17 cellular contexts compared by ENCODE assay signal in the genomic region with DNA sequence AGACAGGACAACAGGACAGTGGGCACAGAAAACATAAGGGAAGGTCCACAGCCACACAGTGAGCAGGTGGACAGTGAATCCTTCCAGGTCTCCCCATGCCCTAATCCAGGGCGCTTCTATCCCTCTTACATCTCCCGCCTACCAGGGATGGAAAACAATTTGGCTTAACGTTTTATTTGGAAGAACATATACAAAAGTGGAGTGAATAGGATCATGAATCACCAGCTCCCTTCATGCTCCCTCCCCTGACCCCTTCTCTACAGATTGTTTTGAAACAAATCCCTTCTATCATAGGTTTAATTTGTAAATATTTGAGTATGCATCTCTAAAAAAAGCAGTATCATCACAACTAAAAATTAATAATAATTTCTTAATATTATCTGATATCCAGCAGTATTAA. TPM values are rescaled to one million over a fixed set of nuclear protein-coding genes. Genes with fewer than 3 reads are reported as not detected.
DNase-seq lines count a peak whose midpoint lies in the region; ATAC-seq, FAIRE-seq and TF ChIP-seq lines count a peak whose summit lies in the region.
"Had no signal": no experiment of that assay in that cellular context is flagged by ENCODE, and none has a peak within 500 bp of the region (broad histone marks: within the 10 kb centered on the region; RNA-seq: fewer than 3 reads in every experiment).

No MANE protein-coding gene starts in this region.

- H4K20me1 ChIP-seq in HepG2 (ENCODE audit: insufficient read depth, low read length) (no peaks in the 10 kb centered on the region), hepatocyte (ENCODE audit: insufficient read depth, poor library complexity, severe bottlenecking) (no peaks in the 10 kb centered on the region)

- H3K27ac ChIP-seq in HepG2 (ENCODE audit: extremely low read length, insufficient read depth, low read length) (no peak overlapping the region), right lobe of liver (no peak overlapping the region), hepatocyte (peak overlapping the region; percentile 33), vagina (peak overlapping the region; percentile 45), right atrium auricular region (no peak overlapping the region)
- H3K27ac ChIP-seq: suprapubic skin had no signal

- TF ChIP-seq POLR2A in HepG2 (IDR thresholded peaks at IDR 0.05; ENCODE audit: insufficient read depth in 1 of 2, low read depth in 2 of 2, low read length in 2 of 2) (no peak), right lobe of liver (IDR thresholded peaks at IDR 0.05) (no peak), vagina (IDR thresholded peaks at IDR 0.05) (no peak), GM18505 (IDR thresholded peaks at IDR 0.05; ENCODE audit: borderline replicate concordance, extremely low read depth, insufficient read depth, insufficient read length) (no peak)

- H3K9me2 ChIP-seq in hepatocyte (replicated peaks; ENCODE audit: insufficient read depth): no peaks in the 10 kb centered on the region

- TF ChIP-seq EP300 in HepG2 (IDR thresholded peaks at IDR 0.05; ENCODE audit: low read depth in 2 of 2, low read length in 2 of 2): no peak
- no peak for TF ChIP-seq EP300 in HepG2 (CRISPR knock-in tag; IDR thresholded peaks at IDR 0.05; ENCODE audit: borderline replicate concordance)

- POLR2A ChIA-PET in HepG2 (lab: Yijun Ruan, JAX): no interaction called here

- H3K4me3 ChIP-seq in HepG2 (replicated peaks in 1 of 3; ENCODE audit: insufficient read depth in 1 of 3, low read depth in 2 of 3, low read length in 3 of 3): no peak overlapping the region
- H3K4me3 ChIP-seq in right lobe of liver: no peak overlapping the region
- peak overlapping the region; percentile 7 for H3K4me3 ChIP-seq in adipocyte (ENCODE audit: low read length)
- no peak overlapping the region for H3K4me3 ChIP-seq in hepatocyte
- H3K4me3 ChIP-seq in vagina: no peak overlapping the region
- H3K4me3 ChIP-seq in right atrium auricular region: no peak overlapping the region
- H3K4me3 ChIP-seq: suprapubic skin had no signal

- ATAC-seq in HepG2 (0 out of 3 replicates have a peak, but pooled peaks have one; percentile 22), right lobe of liver (no peak), GM18505 (IDR thresholded peaks at IDR 0.05; ENCODE audit: unreplicated experiment) (no peak)
- ATAC-seq: activated CD4-positive, alpha-beta T cell treated with anti-CD3 and anti-CD28 coated beads for 36 hours had no signal

- H3K79me2 ChIP-seq in HepG2 (ENCODE audit: insufficient read depth, low read length) (no peaks in the 10 kb centered on the region), hepatocyte (no peaks in the 10 kb centered on the region)

- peaks cover 36% of the 10 kb centered on the region for H3K4me1 ChIP-seq in HepG2 (ENCODE audit: insufficient read depth, low read length)
- peaks cover 0 to 1% (median 0%) of the 10 kb centered on the region in 4 donors for H3K4me1 ChIP-seq in right lobe of liver
- H3K4me1 ChIP-seq in adipocyte (ENCODE audit: control insufficient read depth, insufficient read depth, low read length): peaks cover 39% of the 10 kb centered on the region
- peaks cover 28% of the 10 kb centered on the region for H3K4me1 ChIP-seq in hepatocyte (ENCODE audit: insufficient read depth)
- H3K4me1 ChIP-seq in vagina: peaks cover 49% of the 10 kb centered on the region
- H3K4me1 ChIP-seq in right atrium auricular region: no peaks in the 10 kb centered on the region

- no peak for FAIRE-seq in HepG2 (lab: Jason Lieb, UNC)
- FAIRE-seq: frontal cortex had no signal

- H3K4me2 ChIP-seq in HepG2 (ENCODE audit: low read depth, low read length) (peak overlapping the region; percentile 4; the same call in 1 of the 2 replicates), hepatocyte (no peak overlapping the region)

- DNase-seq in HepG2 (ENCODE audit: low spot score) (no peak), right lobe of liver (no peak), adipocyte (ENCODE audit: low read depth) (no peak), hepatocyte (ENCODE audit: low spot score) (no peak), vagina (ENCODE audit: extremely low spot score in 2 of 2) (no peak), putamen (ENCODE audit: low spot score) (no peak), right atrium auricular region (ENCODE audit: low spot score) (no peak)
- DNase-seq: activated CD4-positive, alpha-beta T cell treated with anti-CD3 and anti-CD28 coated beads for 36 hours; activated effector memory CD4-positive, alpha-beta T cell treated with anti-CD3 and anti-CD28 coated beads, Interleukin-2, amount 50 U/mL, for 16 hours; amniotic stem cell; Caco-2; NCI-H1930; SIG-M5; stimulated activated CD4-positive, alpha-beta T cell treated with anti-CD3 and anti-CD28 coated beads, Interleukin-2, amount 100 ng/mL, for 48 hours had no signal

- TF ChIP-seq CTCF in HepG2 (CRISPR knock-in tag; IDR thresholded peaks at IDR 0.05) (no peak), right lobe of liver (IDR thresholded peaks at IDR 0.05) (no peak), hepatocyte (IDR thresholded peaks at IDR 0.05; ENCODE audit: poor library complexity) (no peak), vagina (IDR thresholded peaks at IDR 0.05) (no peak), right atrium auricular region (IDR thresholded peaks at IDR 0.05) (no peak)

- H3K27me3 ChIP-seq in HepG2 (ENCODE audit: control insufficient read depth in 1 of 2, insufficient read depth in 2 of 2, low read length in 2 of 2): peaks cover 0 to 10% of the 10 kb centered on the region in 2 experiments; a peak in 2 of 5 replicates
- H3K27me3 ChIP-seq in right lobe of liver: no peaks in the 10 kb centered on the region
- H3K27me3 ChIP-seq in adipocyte (replicated peaks; ENCODE audit: control insufficient read depth, insufficient read depth, low read length): no peaks in the 10 kb centered on the region
- H3K27me3 ChIP-seq in hepatocyte: no peaks in the 10 kb centered on the region
- H3K27me3 ChIP-seq in vagina: no peaks in the 10 kb centered on the region
- no peaks in the 10 kb centered on the region for H3K27me3 ChIP-seq in right atrium auricular region
- H3K27me3 ChIP-seq: suprapubic skin had no signal

- H3K9me3 ChIP-seq in HepG2 (ENCODE audit: low read length): no peaks in the 10 kb centered on the region
- no peaks in the 10 kb centered on the region for H3K9me3 ChIP-seq in right lobe of liver
- H3K9me3 ChIP-seq in adipocyte (ENCODE audit: control insufficient read depth, low read length): no peaks in the 10 kb centered on the region
- H3K9me3 ChIP-seq in hepatocyte (ENCODE audit: low read depth): no peaks in the 10 kb centered on the region
- H3K9me3 ChIP-seq in vagina: no peaks in the 10 kb centered on the region
- no peaks in the 10 kb centered on the region for H3K9me3 ChIP-seq in right atrium auricular region
- H3K9me3 ChIP-seq: Caco-2, suprapubic skin had no signal

- BruUV-seq in HepG2 (replicated peaks; lab: Mats Ljungman, UMichigan): no TSS peak

- whole genome bisulfite sequencing in HepG2 (ENCODE audit: low lambda C conversion rate): 42% methylated on average over 3 of the region's 3 CpGs
- 50% methylated on average over 1 of the region's 3 CpGs for WGBS in right lobe of liver (ENCODE audit: insufficient coverage, low coverage, low lambda C conversion rate, missing lambda C conversion rate)
- 51% methylated on average over 3 of the region's 3 CpGs for WGBS in hepatocyte (ENCODE audit: low lambda C conversion rate, missing lambda C conversion rate)

- intact Hi-C loops in HepG2 (cut with micrococcal nuclease; ENCODE audit: unreplicated experiment): no loop called here
- intact Hi-C loops in right lobe of liver (cut with DNase I): no loop called here
- intact Hi-C loops in vagina (cut with DNase I): no loop called here

- no peak overlapping the region for H2AFZ ChIP-seq in HepG2 (ENCODE audit: low read length)
- no peak overlapping the region for H2AFZ ChIP-seq in hepatocyte

- H3K9ac ChIP-seq in HepG2 (ENCODE audit: insufficient read depth, low read depth, low read length): no peak overlapping the region
- H3K9ac ChIP-seq in adipocyte (ENCODE audit: low read length): peak overlapping the region; percentile 21

- no peak for TF ChIP-seq RAD21 in HepG2 (CRISPR knock-in tag; IDR thresholded peaks at IDR 0.05)

- H3K36me3 ChIP-seq in HepG2 (replicated peaks in 1 of 2; ENCODE audit: control insufficient read depth in 1 of 2, insufficient read depth in 2 of 2, low read length in 2 of 2) (no peaks in the 10 kb centered on the region), right lobe of liver (no peaks in the 10 kb centered on the region), adipocyte (ENCODE audit: control insufficient read depth, insufficient read depth, low read length, severe bottlenecking) (no peaks in the 10 kb centered on the region), hepatocyte (replicated peaks; ENCODE audit: insufficient read depth, low read depth) (no peaks in the 10 kb centered on the region), vagina (no peaks in the 10 kb centered on the region), right atrium auricular region (no peaks in the 10 kb centered on the region)
- H3K36me3 ChIP-seq: suprapubic skin had no signal

- in situ Hi-C loops in HepG2 (cut with HindIII; ENCODE audit: extremely low pct_ligation_motif_present, low pct_unique_long_range_greater_than_20kb): no loop called here

- CTCF ChIA-PET in HepG2 (lab: Yijun Ruan, JAX; ENCODE audit: low intra/inter-chr PET ratio, low total read pairs): no interaction called here

RNA-seq across cellular contexts. Expression of a gene that starts 52.5 kb away (rescaled TPM):
- 2.9 and 4.9 TPM in 2 replicates for total RNA-seq in HepG2 (2016; rRNA removed; fragmentation: Illumina TruSeq; extraction: Trizol)
- total RNA-seq in HepG2 (2016; cell fraction: cytosol; rRNA removed; fragmentation: Illumina TruSeq; extraction: Trizol; ENCODE audit: low read depth): 1.1 and 1.8 TPM in 2 replicates
- 3.4 and 4.9 TPM in 2 replicates for total RNA-seq in HepG2 (2016; cell fraction: insoluble cytoplasmic fraction; rRNA removed; fragmentation: Illumina TruSeq; extraction: Trizol)
- total RNA-seq in HepG2 (2016; cell fraction: membrane; rRNA removed; fragmentation: Illumina TruSeq; extraction: Trizol): 4.5 and 4.9 TPM in 2 replicates
- 4.8 and 6.0 TPM in 2 replicates for total RNA-seq in HepG2 (2016; cell fraction: nucleus; rRNA removed; fragmentation: Illumina TruSeq; extraction: Trizol)
- polyA plus RNA-seq in HepG2 (2011; rRNA removed): 2.8 and 4.2 TPM in 2 replicates
- 3.8 and 10.8 TPM in 2 replicates for polyA plus RNA-seq in HepG2 (2011; cell fraction: cytosol; rRNA removed)
- polyA plus RNA-seq in HepG2 (2011; cell fraction: nucleus; rRNA removed): 4.4 and 4.9 TPM in 2 replicates
- 3.2 and 3.3 TPM in 2 replicates for polyA plus RNA-seq in HepG2 (2012)
- polyA plus RNA-seq in HepG2 (2016; cell fraction: cytosol; fragmentation: Illumina TruSeq; extraction: Trizol; ENCODE audit: low read depth): 2.0 and 2.1 TPM in 2 replicates
- polyA plus RNA-seq in HepG2 (2016; cell fraction: insoluble cytoplasmic fraction; fragmentation: Illumina TruSeq; extraction: Trizol; ENCODE audit: low read depth): 4.1 and 4.5 TPM in 2 replicates
- polyA plus RNA-seq in HepG2 (2016; cell fraction: membrane; fragmentation: Illumina TruSeq; extraction: Trizol; ENCODE audit: low read depth): 4.6 and 4.7 TPM in 2 replicates
- 7.0 and 9.6 TPM in 2 replicates for polyA plus RNA-seq in HepG2 (2016; cell fraction: nucleus; fragmentation: Illumina TruSeq; extraction: Trizol; ENCODE audit: insufficient read depth, low read depth)
- polyA minus RNA-seq in HepG2 (2011; rRNA and poly(A)+ RNA removed; ENCODE audit: low replicate concordance): 0.35 and 44.6 TPM in 2 replicates
- 7.1 and 8.1 TPM in 2 replicates for polyA minus RNA-seq in HepG2 (2011; cell fraction: cytosol; rRNA and poly(A)+ RNA removed)
- polyA minus RNA-seq in HepG2 (2011; cell fraction: nucleus; rRNA and poly(A)+ RNA removed): 3.5 and 4.0 TPM in 2 replicates
- total RNA-seq in right lobe of liver: 1 to 10 TPM in 5 of 6 experiments, under 1 TPM in 1; 0.97 to 5.0 (median 1.5) TPM
- total RNA-seq in hepatocyte: 21.9 and 29.5 TPM in 2 replicates
- 6.1 and 7.7 TPM in 2 replicates for polyA plus RNA-seq in hepatocyte
- total RNA-seq in vagina: 136 TPM
- total RNA-seq in right atrium auricular region: 10 to 100 TPM in 1 of 2 donors, 1 to 10 TPM in 1; 9.0 to 15.8 TPM
- total RNA-seq: activated CD4-positive, alpha-beta T cell treated with anti-CD3 and anti-CD28 coated beads for 36 hours had no signal

Comparison
In these comparisons a context has a peak if more than half of its experiments do, and no peak if none do; other contexts are left out.
1. H3K27ac ChIP-seq: peak in hepatocyte (single experiment) and vagina (single experiment); none in HepG2 (single experiment), right lobe of liver (0 of 3) and right atrium auricular region (0 of 2).